In genomic region chr10:34731885-34732701, GRCh38 we compare ENCODE assay signal across 10 cellular contexts.
DNase-seq lines count a peak whose midpoint lies in the region; ATAC-seq, FAIRE-seq and TF ChIP-seq lines count a peak whose summit lies in the region.
"Had no signal": no experiment of that assay in that cellular context is flagged by ENCODE, and none has a peak within 500 bp of the region (broad histone marks: within the 10 kb centered on the region; RNA-seq: fewer than 3 reads in every experiment).

No MANE protein-coding gene starts in this region.

- H3K27ac Mint-ChIP-seq in activated T-cell treated with anti-CD3 and anti-CD28 coated beads, Interleukin-2, amount 50 U/mL, for 72 hours, result no peak overlapping the region
- H3K27ac Mint-ChIP-seq: stimulated activated memory B cell treated with anti-CD40 and anti-IgM and Interleukin-4, amounts not matched to agents 10 μg/mL and 1 μg/mL and 100 μg/mL, for 72 hours had no signal

- no peak overlapping the region for H3K4me3 Mint-ChIP-seq in activated T-cell treated with anti-CD3 and anti-CD28 coated beads, Interleukin-2, amount 50 U/mL, for 72 hours
- H3K4me3 Mint-ChIP-seq: stimulated activated memory B cell treated with anti-CD40 and anti-IgM and Interleukin-4, amounts not matched to agents 10 μg/mL and 1 μg/mL and 100 μg/mL, for 72 hours had no signal

- in situ Hi-C loops in Caki2 (cut with HindIII; ENCODE audit: low pct_unique_long_range_greater_than_20kb, low sequenced_read_pairs) (no loop called here), KBM-7 (cut with MboI; ENCODE audit: low pct_unique_long_range_greater_than_20kb, low sequenced_read_pairs) (no loop called here)

- intact Hi-C loops in endothelial cell of umbilical vein (cut with micrococcal nuclease) (loop anchor here (1.0 kb wide), 2 partner anchors 26 to 82 kb away; no protein-coding TSS in a partner anchor), mucosa of descending colon (cut with DNase I, micrococcal nuclease) (no loop called here)

- dilution Hi-C loops in endothelial cell of umbilical vein (cut with MboI; ENCODE audit: extremely low pct_ligation_motif_present, low sequenced_read_pairs), result no loop called here

- H3K4me1 ChIP-seq in endothelial cell of umbilical vein (ENCODE audit: control insufficient read depth, extremely low read depth, insufficient read depth, low read length) (peaks cover 30% of the 10 kb centered on the region), mucosa of descending colon (ENCODE audit: low read depth) (peaks cover 10% of the 10 kb centered on the region)

- CTCF ChIA-PET in endothelial cell of umbilical vein (lab: Charles Lee), result interaction anchor here (0.8 to 3.2 kb wide), 17 partner anchors 8 to 262 kb away, joined by 3 to 23 read pairs (median 4); no protein-coding TSS in a partner anchor

- H3K9me1 ChIP-seq in endothelial cell of umbilical vein (replicated peaks; ENCODE audit: control insufficient read depth, extremely low read depth, insufficient read depth, low read length), result no peaks in the 10 kb centered on the region

- no peaks in the 10 kb centered on the region for H3K27me3 Mint-ChIP-seq in activated T-cell treated with anti-CD3 and anti-CD28 coated beads, Interleukin-2, amount 50 U/mL, for 72 hours (ENCODE audit: low read depth)
- H3K27me3 Mint-ChIP-seq: stimulated activated memory B cell treated with anti-CD40 and anti-IgM and Interleukin-4, amounts not matched to agents 10 μg/mL and 1 μg/mL and 100 μg/mL, for 72 hours had no signal

- peak; percentile 40 for ATAC-seq in mucosa of descending colon
- ATAC-seq in activated T-cell treated with anti-CD3 and anti-CD28 coated beads, Interleukin-2, amount 50 U/mL, for 72 hours (replicated peaks in 1 of 2), result no peak
- ATAC-seq: stimulated activated memory B cell treated with anti-CD40 and anti-IgM and Interleukin-4, amounts not matched to agents 10 μg/mL and 1 μg/mL and 100 μg/mL, for 72 hours had no signal

- TF ChIP-seq POLR2A in endothelial cell of umbilical vein (IDR thresholded peaks at IDR 0.05; ENCODE audit: low read depth, low read length), result no peak

- H3K4me3 ChIP-seq in endothelial cell of umbilical vein (replicated peaks in 1 of 3; ENCODE audit: insufficient read depth in 1 of 3, low read depth in 1 of 3, low read length in 3 of 3) (peak overlapping the region in 1 of 3 experiments; percentile 4), mucosa of descending colon (no peak overlapping the region)

- H3K4me2 ChIP-seq in endothelial cell of umbilical vein (ENCODE audit: insufficient read depth, low read length), result peak overlapping the region; percentile 89

- H3K9me3 ChIP-seq in endothelial cell of umbilical vein (replicated peaks; ENCODE audit: control insufficient read depth, insufficient read depth, low read length) (no peaks in the 10 kb centered on the region), mucosa of descending colon (no peaks in the 10 kb centered on the region)

- H3K27me3 ChIP-seq in endothelial cell of umbilical vein (ENCODE audit: control insufficient read depth in 2 of 2, insufficient read depth in 2 of 2, low read length in 2 of 2), result no peaks in the 10 kb centered on the region

- no peak overlapping the region for H3K9ac ChIP-seq in endothelial cell of umbilical vein (replicated peaks; ENCODE audit: extremely low read depth, insufficient read depth, low read length)

- H3K36me3 ChIP-seq in endothelial cell of umbilical vein (ENCODE audit: control insufficient read depth in 2 of 2, extremely low read depth in 1 of 2, insufficient read depth in 2 of 2, low read length in 2 of 2) (no peaks in the 10 kb centered on the region), mucosa of descending colon (ENCODE audit: low read depth) (no peaks in the 10 kb centered on the region)

- H3K9me3 Mint-ChIP-seq in activated T-cell treated with anti-CD3 and anti-CD28 coated beads, Interleukin-2, amount 50 U/mL, for 72 hours, result no peaks in the 10 kb centered on the region
- H3K9me3 Mint-ChIP-seq: stimulated activated memory B cell treated with anti-CD40 and anti-IgM and Interleukin-4, amounts not matched to agents 10 μg/mL and 1 μg/mL and 100 μg/mL, for 72 hours had no signal

- DNase-seq in Caki2 (ENCODE audit: low read depth) (peak; percentile 74), NCI-H69 (lab: John Stamatoyannopoulos, UW) (peak; percentile 19), endothelial cell of umbilical vein (ENCODE audit: low read depth, low spot score) (peak; percentile 89), mucosa of descending colon (no peak), KBM-7 (no peak), GM19240 (ENCODE audit: insufficient read length, low spot score) (no peak)
- DNase-seq in activated T-cell treated with anti-CD3 and anti-CD28 coated beads, Interleukin-2, amount 50 U/mL, for 72 hours, result no peak
- no peak for DNase-seq in stimulated activated CD8-positive, alpha-beta memory T cell treated with anti-CD3 and anti-CD28 coated beads, Interleukin-4, amount 100 ng/mL, for 48 hours

- peak overlapping the region; percentile 72 for H3K27ac ChIP-seq in endothelial cell of umbilical vein (ENCODE audit: insufficient read depth, low read depth, low read length)
- H3K27ac ChIP-seq: C4-2B had no signal

- POLR2A ChIA-PET in endothelial cell of umbilical vein (lab: Charles Lee), result interaction anchor here (0.5 to 1.1 kb wide), 2 partner anchors 8 to 57 kb away, joined by 4 to 5 read pairs; no protein-coding TSS in a partner anchor

- H4K20me1 ChIP-seq in endothelial cell of umbilical vein (replicated peaks; ENCODE audit: control insufficient read depth, extremely low read depth, insufficient read depth, low read length), result no peaks in the 10 kb centered on the region

- no peaks in the 10 kb centered on the region for H3K4me1 Mint-ChIP-seq in activated T-cell treated with anti-CD3 and anti-CD28 coated beads, Interleukin-2, amount 50 U/mL, for 72 hours (ENCODE audit: low read depth)
- H3K4me1 Mint-ChIP-seq: stimulated activated memory B cell treated with anti-CD40 and anti-IgM and Interleukin-4, amounts not matched to agents 10 μg/mL and 1 μg/mL and 100 μg/mL, for 72 hours had no signal

- BruUV-seq in endothelial cell of umbilical vein (replicated peaks; lab: Mats Ljungman, UMichigan), result no TSS peak

- H2AFZ ChIP-seq in endothelial cell of umbilical vein (ENCODE audit: low read depth, low read length), result no peak overlapping the region

- H3K36me3 Mint-ChIP-seq in activated T-cell treated with anti-CD3 and anti-CD28 coated beads, Interleukin-2, amount 50 U/mL, for 72 hours (ENCODE audit: insufficient read depth in 2 of 2), result no peaks in the 10 kb centered on the region
- H3K36me3 Mint-ChIP-seq: stimulated activated memory B cell treated with anti-CD40 and anti-IgM and Interleukin-4, amounts not matched to agents 10 μg/mL and 1 μg/mL and 100 μg/mL, for 72 hours had no signal

- TF ChIP-seq CTCF in endothelial cell of umbilical vein (IDR thresholded peaks at IDR 0.05; ENCODE audit: extremely low read depth in 1 of 2, insufficient read depth in 1 of 2, low read depth in 1 of 2, low read length in 2 of 2) (no peak), mucosa of descending colon (IDR thresholded peaks at IDR 0.05) (no peak)

- peaks cover 3% of the 10 kb centered on the region for H3K79me2 ChIP-seq in endothelial cell of umbilical vein (ENCODE audit: control insufficient read depth, insufficient read depth, low read length)

- FAIRE-seq in endothelial cell of umbilical vein (lab: Jason Lieb, UNC), result peak; percentile 82

TF ChIP-seq in endothelial cell of umbilical vein, 7 proteins besides CTCF, POLR2A, EP300 and RAD21:
- TF ChIP-seq MYC (IDR thresholded peaks at IDR 0.05; ENCODE audit: low read depth, low read length), result no peak
- TF ChIP-seq FOS (IDR thresholded peaks at IDR 0.05; ENCODE audit: borderline replicate concordance, insufficient read depth, low read length), result peak; percentile 80
- peak; percentile 68 for TF ChIP-seq JUN (IDR thresholded peaks at IDR 0.05; ENCODE audit: borderline replicate concordance, insufficient read depth, insufficient read length, low read depth)

Comparison
In these comparisons a context has a peak if more than half of its experiments do, and no peak if none do; other contexts are left out.
1. DNase-seq: peak in Caki2 (single experiment), NCI-H69 (single experiment) and endothelial cell of umbilical vein (single experiment); none in mucosa of descending colon (0 of 3), activated T-cell treated with anti-CD3 and anti-CD28 coated beads, Interleukin-2, amount 50 U/mL, for 72 hours (0 of 2), stimulated activated CD8-positive, alpha-beta memory T cell treated with anti-CD3 and anti-CD28 coated beads, Interleukin-4, amount 100 ng/mL, for 48 hours (single experiment), KBM-7 (single experiment) and GM19240 (single experiment).